In the genomic region with DNA sequence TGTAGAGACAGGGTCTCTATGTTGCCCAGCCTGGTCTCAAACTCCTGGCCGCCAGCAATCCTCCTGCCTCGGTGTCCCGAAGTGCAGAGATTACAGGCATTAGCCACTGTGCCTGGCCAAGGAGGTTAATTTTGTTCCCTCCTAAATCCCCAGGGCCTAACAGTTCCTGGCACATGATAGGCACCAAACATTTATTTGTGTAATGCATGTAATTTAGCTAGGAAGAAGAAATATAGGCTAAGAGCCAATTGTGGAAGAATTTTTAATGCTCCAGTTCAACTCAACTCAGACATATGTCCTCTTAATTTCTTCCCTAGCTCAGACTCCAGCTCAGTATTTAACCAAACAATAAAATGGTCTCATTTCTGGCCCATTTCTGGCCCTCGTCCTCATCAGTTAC, we compare ENCODE assay signal across 15 cellular contexts.
"Had no signal": no experiment of that assay in that cellular context is flagged by ENCODE, and none has a peak within 500 bp of the region (broad histone marks: within the 10 kb centered on the region; RNA-seq: fewer than 3 reads in every experiment).

No MANE protein-coding gene starts in this region.

- ATAC-seq: activated naive CD8-positive, alpha-beta T cell treated with anti-CD3 and anti-CD28 coated beads, Interleukin-2, amount 50 U/mL, for 24 hours; T-cell had no signal

- H3K4me3 Mint-ChIP-seq: activated CD4-positive, alpha-beta T cell treated with anti-CD3 and anti-CD28 coated beads, Interleukin-2, amount 10 ng/mL, durations not matched to agents 7 days and 5 days; activated naive CD8-positive, alpha-beta T cell treated with anti-CD3 and anti-CD28 coated beads, Interleukin-2, amount 50 U/mL, for 24 hours; memory B cell; neural crest cell; T-cell had no signal

- H3K9me3 Mint-ChIP-seq: activated CD4-positive, alpha-beta T cell treated with anti-CD3 and anti-CD28 coated beads, Interleukin-2, amount 10 ng/mL, durations not matched to agents 7 days and 5 days; activated naive CD8-positive, alpha-beta T cell treated with anti-CD3 and anti-CD28 coated beads, Interleukin-2, amount 50 U/mL, for 24 hours; memory B cell; neural crest cell; T-cell had no signal

- H3K27ac Mint-ChIP-seq: activated CD4-positive, alpha-beta T cell treated with anti-CD3 and anti-CD28 coated beads, Interleukin-2, amount 10 ng/mL, durations not matched to agents 7 days and 5 days; activated naive CD8-positive, alpha-beta T cell treated with anti-CD3 and anti-CD28 coated beads, Interleukin-2, amount 50 U/mL, for 24 hours; memory B cell had no signal

- H3K4me3 ChIP-seq: cardiac muscle cell, left ventricle myocardium inferior, ovary, uterus had no signal

- H3K27ac ChIP-seq: cardiac muscle cell, left ventricle myocardium inferior, ovary, uterus, WERI-Rb-1 had no signal

- H3K36me3 Mint-ChIP-seq: memory B cell, T-cell had no signal

- H3K9me3 ChIP-seq: left ventricle myocardium inferior, ovary, uterus had no signal

- H3K4me1 ChIP-seq: uterus had no signal

- DNase-seq: activated CD4-positive, alpha-beta T cell treated with anti-CD3 and anti-CD28 coated beads, Interleukin-2, amount 10 ng/mL, durations not matched to agents 7 days and 5 days; activated gamma-delta T cell; activated naive CD8-positive, alpha-beta T cell treated with anti-CD3 and anti-CD28 coated beads, Interleukin-2, amount 50 U/mL, for 24 hours; activated T-cell treated with anti-CD3 and anti-CD28 coated beads, Interleukin-2, amount 50 U/mL, for 48 hours; kidney; left ventricle myocardium inferior; ovary; stimulated activated CD4-positive, alpha-beta T cell treated with anti-CD3 and anti-CD28 coated beads, Interleukin-15, amount 100 ng/mL, for 24 hours; stimulated activated CD4-positive, alpha-beta T cell treated with anti-CD3 and anti-CD28 coated beads, Interleukin-4, amount 100 ng/mL, for 4 hours; T-cell; uterus; WERI-Rb-1 had no signal

- H3K27me3 Mint-ChIP-seq: activated CD4-positive, alpha-beta T cell treated with anti-CD3 and anti-CD28 coated beads, Interleukin-2, amount 10 ng/mL, durations not matched to agents 7 days and 5 days; activated naive CD8-positive, alpha-beta T cell treated with anti-CD3 and anti-CD28 coated beads, Interleukin-2, amount 50 U/mL, for 24 hours; memory B cell; T-cell had no signal

- H3K36me3 ChIP-seq: cardiac muscle cell, left ventricle myocardium inferior, ovary, uterus, WERI-Rb-1 had no signal

- H3K27me3 ChIP-seq: cardiac muscle cell, ovary, uterus had no signal
